10 cellular contexts compared by ENCODE assay signal in genomic region chr2:186459009-186459408, GRCh38. TPM values are rescaled to one million over a fixed set of nuclear protein-coding genes. Genes with fewer than 3 reads are reported as not detected.
DNase-seq lines count a peak whose midpoint lies in the region; ATAC-seq, FAIRE-seq and TF ChIP-seq lines count a peak whose summit lies in the region.
"Had no signal": no experiment of that assay in that cellular context is flagged by ENCODE, and none has a peak within 500 bp of the region (broad histone marks: within the 10 kb centered on the region; RNA-seq: fewer than 3 reads in every experiment).

No MANE protein-coding gene starts in this region.

- no peaks in the 10 kb centered on the region for H3F3A ChIP-seq in PC-9 (ENCODE audit: insufficient read depth, low read depth)

- intact Hi-C loops in PC-9 (cut with micrococcal nuclease; ENCODE audit: unreplicated experiment): loop anchor here (10.0 kb wide), 1 partner anchor 1254 kb away; no protein-coding TSS in a partner anchor

- no peaks in the 10 kb centered on the region for H4K20me1 ChIP-seq in keratinocyte (ENCODE audit: control insufficient read depth, extremely low read depth, insufficient read depth, low read length)
- H4K20me1 ChIP-seq in PC-9 (ENCODE audit: insufficient read depth): no peaks in the 10 kb centered on the region

- no peaks in the 10 kb centered on the region for H3K9me2 ChIP-seq in PC-9 (ENCODE audit: insufficient read depth)

- H3K4me2 ChIP-seq in keratinocyte (ENCODE audit: control insufficient read depth, extremely low read depth, insufficient read depth, low read depth, low read length) (no peak overlapping the region), PC-9 (no peak overlapping the region)

- dilution Hi-C loops in keratinocyte (cut with MboI; ENCODE audit: extremely low pct_ligation_motif_present, low sequenced_read_pairs): no loop called here

- DNase-seq in D721Med (ENCODE audit: insufficient read length, low spot score) (no peak), keratinocyte (ENCODE audit: low read depth, low spot score) (no peak), PC-9 (no peak), DMS79 (lab: John Stamatoyannopoulos, UW) (no peak), AG08395 (ENCODE audit: low spot score) (no peak), GDM1 (lab: John Stamatoyannopoulos, UW) (no peak)
- peak; percentile 21 for DNase-seq in Jurkat, Clone E6-1 (ENCODE audit: low read depth, low spot score)
- DNase-seq: activated effector memory CD4-positive, alpha-beta T cell treated with anti-CD3 and anti-CD28 coated beads, Interleukin-2, amount 50 U/mL, for 16 hours had no signal

- H3K79me2 ChIP-seq in keratinocyte (ENCODE audit: control insufficient read depth, insufficient read depth, low read length) (no peaks in the 10 kb centered on the region), PC-9 (ENCODE audit: low read depth) (no peaks in the 10 kb centered on the region)

- H3K4me3 ChIP-seq in Jurkat, Clone E6-1 (ENCODE audit: low read length): no peak overlapping the region
- H3K4me3 ChIP-seq in keratinocyte (ENCODE audit: control insufficient read depth in 2 of 3, extremely low read depth in 1 of 3, insufficient read depth in 2 of 3, low read depth in 1 of 3, low read length in 3 of 3): no peak overlapping the region
- H3K4me3 ChIP-seq in PC-9: no peak overlapping the region

- no peaks in the 10 kb centered on the region for H3K9me1 ChIP-seq in keratinocyte (ENCODE audit: control insufficient read depth, extremely low read depth, insufficient read depth, low read length)

- H3K27me3 ChIP-seq in keratinocyte (ENCODE audit: control insufficient read depth, extremely low read depth, insufficient read depth, low read length) (no peaks in the 10 kb centered on the region), PC-9 (ENCODE audit: insufficient read depth, low read depth) (no peaks in the 10 kb centered on the region)

- no peak overlapping the region for H2AFZ ChIP-seq in keratinocyte (ENCODE audit: control insufficient read depth, low read length)
- no peak overlapping the region for H2AFZ ChIP-seq in PC-9

- peak; percentile 63 for TF ChIP-seq CTCF in D721Med (IDR thresholded peaks at IDR 0.05; ENCODE audit: insufficient read depth, missing control alignments)
- TF ChIP-seq CTCF in keratinocyte (optimal IDR thresholded peaks at IDR 0.05 in 1 of 3, IDR thresholded peaks at IDR 0.05 in 1 of 3, conservative IDR thresholded peaks at IDR 0.05 in 1 of 3; ENCODE audit: extremely low read depth in 1 of 3, insufficient read depth in 2 of 3, low read length in 3 of 3): peak in 2 of 3 experiments; percentile 27 to 36
- no peak; the same call in 1 of the 2 replicates for TF ChIP-seq CTCF in PC-9 (conservative IDR thresholded peaks at IDR 0.05)

- peak; percentile 45; the same call in 1 of the 3 replicates for ATAC-seq in SK-N-SH treated with all-trans-retinoic acid at 6 μM for 48 hours
- ATAC-seq: naive thymus-derived CD4-positive, alpha-beta T cell had no signal

- no peaks in the 10 kb centered on the region for H3K4me1 ChIP-seq in keratinocyte (ENCODE audit: control insufficient read depth, extremely low read depth, insufficient read depth, low read length)
- no peaks in the 10 kb centered on the region for H3K4me1 ChIP-seq in PC-9 (replicated peaks; ENCODE audit: insufficient read depth)

- no peak overlapping the region for H3K9ac ChIP-seq in keratinocyte (ENCODE audit: control insufficient read depth, extremely low read depth, insufficient read depth, low read length)

- no peaks in the 10 kb centered on the region for H3K9me3 ChIP-seq in keratinocyte (ENCODE audit: control insufficient read depth, low read depth, low read length)
- H3K9me3 ChIP-seq in PC-9 (ENCODE audit: insufficient read depth, low read depth): no peaks in the 10 kb centered on the region

- FAIRE-seq in D721Med (lab: Jason Lieb, UNC) (no peak), keratinocyte (lab: Jason Lieb, UNC) (peak; percentile 46)

- POLR2A ChIA-PET in PC-9 (lab: Charles Lee; ENCODE audit: unreplicated experiment): no interaction called here

- H3K36me3 ChIP-seq in keratinocyte (ENCODE audit: control insufficient read depth in 2 of 2, extremely low read depth in 1 of 2, insufficient read depth in 2 of 2, low read length in 2 of 2): no peaks in the 10 kb centered on the region
- no peaks in the 10 kb centered on the region for H3K36me3 ChIP-seq in PC-9 (ENCODE audit: low read depth)

- CTCF ChIA-PET in PC-9 (lab: Charles Lee): no interaction called here

- BruUV-seq in PC-9 (replicated peaks; lab: Mats Ljungman, UMichigan): no TSS peak

- H3K27ac ChIP-seq in keratinocyte (ENCODE audit: control insufficient read depth, insufficient read depth, low read length) (no peak overlapping the region), PC-9 (no peak overlapping the region)

TF ChIP-seq in SK-N-SH treated with all-trans-retinoic acid at 6 μM for 48 hours, 23 proteins besides CTCF, POLR2A, EP300 and RAD21:
- no peak for TF ChIP-seq TCF4 (CRISPR knock-in tag; IDR thresholded peaks at IDR 0.05; ENCODE audit: borderline replicate concordance)
- TF ChIP-seq ZFP3 (CRISPR knock-in tag; IDR thresholded peaks at IDR 0.05): no peak
- TF ChIP-seq ZFP30 (CRISPR knock-in tag; IDR thresholded peaks at IDR 0.05): no peak
- TF ChIP-seq TSHZ2 (CRISPR knock-in tag; IDR thresholded peaks at IDR 0.05): no peak
- no peak for TF ChIP-seq POU6F1 (CRISPR knock-in tag; IDR thresholded peaks at IDR 0.05; ENCODE audit: borderline replicate concordance, low read depth)
- TF ChIP-seq CSRNP3 (CRISPR knock-in tag; IDR thresholded peaks at IDR 0.05): no peak
- TF ChIP-seq BACH2 (CRISPR knock-in tag; IDR thresholded peaks at IDR 0.05; ENCODE audit: borderline replicate concordance): no peak
- no peak for TF ChIP-seq ZNF8 (CRISPR knock-in tag; IDR thresholded peaks at IDR 0.05)

RNA-seq across cellular contexts. Expression of gene ZC3H15, which starts 27.1 kb away (rescaled TPM):
- polyA plus RNA-seq in Jurkat, Clone E6-1 (2012; ENCODE audit: insufficient read depth, insufficient read length): 91.5 TPM
- polyA plus RNA-seq in keratinocyte: 57.7 to 116 TPM (median 74.9 TPM) in 3 replicates
- 363 TPM for polyA plus RNA-seq in keratinocyte (2011; ENCODE audit: low read depth)
- 80.8 and 167 TPM in 2 replicates for polyA plus RNA-seq in keratinocyte (2011; cell fraction: cytosol; rRNA removed)
- polyA plus RNA-seq in keratinocyte (2011; cell fraction: nucleus; rRNA removed): 52.7 and 84.8 TPM in 2 replicates
- polyA plus RNA-seq in keratinocyte (2012; ENCODE audit: low replicate concordance): 74.9 and 78.9 TPM in 2 replicates
- 6.0 to 48.8 TPM (median 24.6 TPM) in 3 replicates for polyA minus RNA-seq in keratinocyte
- polyA minus RNA-seq in keratinocyte (2011; cell fraction: cytosol; rRNA and poly(A)+ RNA removed): 68.1 TPM
- polyA minus RNA-seq in keratinocyte (2011; cell fraction: nucleus; rRNA and poly(A)+ RNA removed): 12.2 and 23.7 TPM in 2 replicates
- total RNA-seq in PC-9 (2021): 35.2 and 42.5 TPM in 2 replicates
